ENCODE assay signal across 8 cellular contexts in genomic region chr2:15939854-15940660, GRCh38. TPM values are rescaled to one million over a fixed set of nuclear protein-coding genes. Genes with fewer than 3 reads are reported as not detected.
A peak's percentile ranks its signal among the peaks of the same experiment; 100 is the strongest.
DNase-seq lines count a peak whose midpoint lies in the region; ATAC-seq and TF ChIP-seq lines count a peak whose summit lies in the region.

Gene MYCN (plus strand): TSS chr2:15940550. CDS start chr2:15942065, 1,515 bp downstream.

- CTCF ChIA-PET in IMR-90 (lab: Yijun Ruan, JAX) (interaction anchor here (1.3 kb wide), 1 partner anchor 668 kb away, joined by 3 read pairs; no protein-coding TSS in a partner anchor), mammary epithelial cell (lab: Charles Lee; ENCODE audit: low non-redundant PET) (interaction anchor here (0.6 to 1.0 kb wide), 4 partner anchors 32 to 669 kb away, joined by 3 to 5 read pairs (median 4); no protein-coding TSS in a partner anchor)

- H3K27me3 ChIP-seq in IMR-90 (ENCODE audit: control insufficient read depth, insufficient read depth, low read length) (peaks cover 33% of the 10 kb centered on the region; the same call in 1 of the 2 replicates), SJCRH30 (no peaks in the 10 kb centered on the region), mammary epithelial cell (ENCODE audit: insufficient read depth, low read length) (peaks cover 29% of the 10 kb centered on the region)

- TF ChIP-seq CTCF in IMR-90 (conservative IDR thresholded peaks at IDR 0.05; ENCODE audit: low read depth, low read length) (peak; percentile 45), mammary epithelial cell (conservative IDR thresholded peaks at IDR 0.05 in 1 of 2, IDR thresholded peaks at IDR 0.05 in 1 of 2; ENCODE audit: extremely low read depth in 1 of 2, insufficient read depth in 1 of 2, low read depth in 1 of 2, low read length in 2 of 2) (peak in 1 of 2 donors; percentile 68)

- no peak within 1 kb of the TSS for H3K18ac ChIP-seq in IMR-90 (ENCODE audit: low read depth, low read length)

- H3K9me3 ChIP-seq in IMR-90 (ENCODE audit: control insufficient read depth, insufficient read depth, low read length) (no peaks in the 10 kb centered on the region), SJCRH30 (replicated peaks) (no peaks in the 10 kb centered on the region), mammary epithelial cell (replicated peaks; ENCODE audit: insufficient read depth, low read length) (no peaks in the 10 kb centered on the region)

- H2AK5ac ChIP-seq in IMR-90 (ENCODE audit: low read depth, low read length): no peak within 1 kb of the TSS

- no peaks in the 10 kb centered on the region for H3K9me1 ChIP-seq in IMR-90 (ENCODE audit: insufficient read depth, low read length)

- intact Hi-C loops in IMR-90 (cut with micrococcal nuclease): loop anchor here (1.0 to 2.0 kb wide), 2 partner anchors 303 to 817 kb away; no protein-coding TSS in a partner anchor
- intact Hi-C loops in mammary epithelial cell (cut with micrococcal nuclease): loop anchor here (1.0 to 10.0 kb wide), 5 partner anchors 303 to 1735 kb away; no protein-coding TSS in a partner anchor
- intact Hi-C loops in sciatic nerve (cut with DNase I): loop anchor here (10.0 kb wide), 2 partner anchors 305 to 345 kb away; no protein-coding TSS in a partner anchor

- peak; percentile 17 for DNase-seq in activated CD4-positive, alpha-beta T cell treated with anti-CD3 and anti-CD28 coated beads for 1 hour
- DNase-seq in activated CD4-positive, alpha-beta T cell treated with anti-CD3 and anti-CD28 coated beads, Interleukin-2, amount 50 U/mL, for 1 hour: no peak
- DNase-seq in IMR-90: no peak
- peak; percentile 100 for DNase-seq in SJCRH30
- DNase-seq in mammary epithelial cell: peak; percentile 76
- DNase-seq in iPS-NIHi7 (ENCODE audit: extremely low spot score): peak; percentile 81
- DNase-seq in sciatic nerve (ENCODE audit: low spot score): peak; percentile 86
- no peak for DNase-seq in GM03348 (ENCODE audit: low spot score)

- POLR2A ChIA-PET in IMR-90 (lab: Charles Lee; ENCODE audit: unreplicated experiment): no interaction called here

- peak within 1 kb of the TSS; percentile 71; the same call in 1 of the 2 replicates for H3K4me2 ChIP-seq in IMR-90 (ENCODE audit: low read depth, low read length)
- H3K4me2 ChIP-seq in mammary epithelial cell (ENCODE audit: insufficient read depth, low read depth, low read length): peak within 1 kb of the TSS; percentile 53

- dilution Hi-C loops in IMR-90 (cut with HindIII; ENCODE audit: low sequenced_read_pairs, unreplicated experiment) (no loop called here), mammary epithelial cell (cut with HindIII; ENCODE audit: low sequenced_read_pairs) (no loop called here)

- no peak within 1 kb of the TSS for H2AK9ac ChIP-seq in IMR-90 (replicated peaks; ENCODE audit: low read depth, low read length, poor library complexity)

- H3K23ac ChIP-seq in IMR-90 (ENCODE audit: low read depth, low read length): no peak within 1 kb of the TSS

- no peak within 1 kb of the TSS for H3K9ac ChIP-seq in IMR-90 (ENCODE audit: low read depth, low read length)
- no peak within 1 kb of the TSS for H3K9ac ChIP-seq in mammary epithelial cell (ENCODE audit: insufficient read depth, low read length)

- H3K4ac ChIP-seq in IMR-90 (ENCODE audit: low read depth, low read length): no peak within 1 kb of the TSS

- H3K27ac ChIP-seq in IMR-90 (ENCODE audit: insufficient read depth, low read length): no peak within 1 kb of the TSS
- peak within 1 kb of the TSS; percentile 83 for H3K27ac ChIP-seq in SJCRH30
- no peak within 1 kb of the TSS for H3K27ac ChIP-seq in mammary epithelial cell (ENCODE audit: insufficient read depth, low read depth, low read length)

- H3K4me3 ChIP-seq in IMR-90 (ENCODE audit: insufficient read depth, low read depth, low read length): no peak within 1 kb of the TSS
- H3K4me3 ChIP-seq in SJCRH30: peak within 1 kb of the TSS; percentile 83
- peak within 1 kb of the TSS in 1 of 3 experiments; percentile 12 for H3K4me3 ChIP-seq in mammary epithelial cell (replicated peaks in 1 of 3; ENCODE audit: insufficient read depth in 1 of 3, low read depth in 2 of 3, low read length in 3 of 3)

- no peak within 1 kb of the TSS for H3K14ac ChIP-seq in IMR-90 (replicated peaks; ENCODE audit: low read depth, low read length)

- H4K20me1 ChIP-seq in IMR-90 (ENCODE audit: insufficient read depth, low read length): no peaks in the 10 kb centered on the region
- H4K20me1 ChIP-seq in mammary epithelial cell (ENCODE audit: insufficient read depth, low read length): no peaks in the 10 kb centered on the region

- TF ChIP-seq POLR2A in IMR-90 (IDR thresholded peaks at IDR 0.05; ENCODE audit: low read depth, low read length): no peak

- peak; percentile 44 for ATAC-seq in IMR-90 (ENCODE audit: low read depth)
- ATAC-seq in sciatic nerve: peak; percentile 61

- 0% methylated on average over 19 of the region's 47 CpGs; no CpG with 5 or more reads in 1 of the 2 experiments for WGBS in IMR-90 (ENCODE audit: extremely low coverage in 2 of 2, insufficient read length in 1 of 2), 2 experiments
- 4% methylated on average over 36 of the region's 47 CpGs for WGBS in mammary epithelial cell (ENCODE audit: low coverage, missing lambda C conversion rate)

- H3K4me1 ChIP-seq in IMR-90 (ENCODE audit: control insufficient read depth, insufficient read depth, low read length): no peaks in the 10 kb centered on the region
- H3K4me1 ChIP-seq in SJCRH30: peaks cover 10% of the 10 kb centered on the region
- no peaks in the 10 kb centered on the region for H3K4me1 ChIP-seq in mammary epithelial cell (ENCODE audit: insufficient read depth, low read length)

- H3K79me1 ChIP-seq in IMR-90 (ENCODE audit: low read depth in 1 of 2, low read length in 2 of 2): no peaks in the 10 kb centered on the region

- H2BK5ac ChIP-seq in IMR-90 (ENCODE audit: low read depth, low read length, poor library complexity, severe bottlenecking): no peak within 1 kb of the TSS

- H3K56ac ChIP-seq in IMR-90 (ENCODE audit: extremely low read depth, insufficient read depth, low read length): no peak within 1 kb of the TSS

- H2AFZ ChIP-seq in IMR-90 (replicated peaks; ENCODE audit: low read length, poor library complexity) (peak within 1 kb of the TSS; percentile 74), mammary epithelial cell (ENCODE audit: low read depth, low read length) (peak within 1 kb of the TSS; percentile 24)

- H2BK120ac ChIP-seq in IMR-90 (ENCODE audit: low read depth, low read length): no peak within 1 kb of the TSS

- H4K5ac ChIP-seq in IMR-90 (ENCODE audit: low read depth, low read length): no peak within 1 kb of the TSS

- BruUV-seq in IMR-90 (replicated peaks; lab: Mats Ljungman, UMichigan): no TSS peak
- BruUV-seq in mammary epithelial cell (replicated peaks; lab: Mats Ljungman, UMichigan): no TSS peak

- no peak within 1 kb of the TSS for H2BK15ac ChIP-seq in IMR-90 (ENCODE audit: low read depth, low read length)

- TF ChIP-seq RAD21 in IMR-90 (IDR thresholded peaks at IDR 0.05; ENCODE audit: low read length): peak; percentile 37; the same call in 1 of the 2 replicates

- H3K36me3 ChIP-seq in IMR-90 (ENCODE audit: control insufficient read depth, insufficient read depth, low read length): no peaks in the 10 kb centered on the region
- H3K36me3 ChIP-seq in SJCRH30: peaks cover 26% of the 10 kb centered on the region
- no peaks in the 10 kb centered on the region for H3K36me3 ChIP-seq in mammary epithelial cell (ENCODE audit: insufficient read depth, low read length)

- no peak within 1 kb of the TSS for H4K8ac ChIP-seq in IMR-90 (ENCODE audit: low read depth in 2 of 2, low read length in 2 of 2)

- H2BK20ac ChIP-seq in IMR-90 (ENCODE audit: low read depth, low read length): no peak within 1 kb of the TSS

- in situ Hi-C loops in IMR-90 (cut with MboI; ENCODE audit: low sequenced_read_pairs): no loop called here
- in situ Hi-C loops in mammary epithelial cell (cut with MboI; ENCODE audit: low sequenced_read_pairs in 2 of 2): loop anchor here in 1 of 2 donors (25.0 kb wide), 1 partner anchor 303 kb away; no protein-coding TSS in a partner anchor

- no peak within 1 kb of the TSS for H4K91ac ChIP-seq in IMR-90 (ENCODE audit: insufficient read depth, low read depth, low read length)

- H3K79me2 ChIP-seq in mammary epithelial cell (ENCODE audit: insufficient read depth, low read length): no peaks in the 10 kb centered on the region

TF ChIP-seq in IMR-90, 13 proteins besides CTCF, POLR2A, EP300 and RAD21:
- no peak for TF ChIP-seq FOS (IDR thresholded peaks at IDR 0.05; ENCODE audit: low read depth, low read length)
- peak; percentile 24; the same call in 1 of the 2 replicates for TF ChIP-seq SMC3 (IDR thresholded peaks at IDR 0.05; ENCODE audit: low read depth, low read length)

RNA-seq across cellular contexts. Expression of gene MYCN, which starts in this region (rescaled TPM):
- total RNA-seq in IMR-90 (2012; rRNA removed) (not detected in 2 replicates), mammary epithelial cell (under 1 TPM in 1 of 2 donors, not detected in 1; 0.50 TPM), sciatic nerve (7.0 TPM)
- polyA plus RNA-seq in IMR-90 (2012; rRNA removed) (not detected in 2 replicates), mammary epithelial cell (not detected)
- polyA plus RNA-seq in IMR-90 (2012; cell fraction: cytosol; rRNA removed): not detected in 2 replicates
- polyA plus RNA-seq in IMR-90 (2012; cell fraction: nucleus; rRNA removed; ENCODE audit: low replicate concordance): not detected in 2 replicates
- 185 and 190 TPM in 2 replicates for total RNA-seq in SJCRH30 (2014; rRNA removed; shearing (Covaris generic))
- not detected for polyA minus RNA-seq in mammary epithelial cell

Comparison
In these comparisons a context has a peak if more than half of its experiments do, and no peak if none do; other contexts are left out.
1. RNA of gene MYCN (total RNA-seq): 185 to 190 TPM in SJCRH30; 7.0 TPM in sciatic nerve (single experiment), 0.50 TPM in mammary epithelial cell and not detected in IMR-90; every median in the first group is over 10 times any median in the second.
2. DNase-seq: peak in activated CD4-positive, alpha-beta T cell treated with anti-CD3 and anti-CD28 coated beads for 1 hour (single experiment), SJCRH30 (2 of 2), iPS-NIHi7 (single experiment) and sciatic nerve (single experiment); none in activated CD4-positive, alpha-beta T cell treated with anti-CD3 and anti-CD28 coated beads, Interleukin-2, amount 50 U/mL, for 1 hour (single experiment), IMR-90 (single experiment) and GM03348 (single experiment).
3. Peak in ATAC-seq and H3K4me2 ChIP-seq in IMR-90; RNA of the gene not detected or under 1 TPM.
4. Peak in DNase-seq and H3K4me2 ChIP-seq in mammary epithelial cell; RNA of the gene not detected or under 1 TPM.